Comparison of ENCODE assay signal across 8 cellular contexts in the genomic region with DNA sequence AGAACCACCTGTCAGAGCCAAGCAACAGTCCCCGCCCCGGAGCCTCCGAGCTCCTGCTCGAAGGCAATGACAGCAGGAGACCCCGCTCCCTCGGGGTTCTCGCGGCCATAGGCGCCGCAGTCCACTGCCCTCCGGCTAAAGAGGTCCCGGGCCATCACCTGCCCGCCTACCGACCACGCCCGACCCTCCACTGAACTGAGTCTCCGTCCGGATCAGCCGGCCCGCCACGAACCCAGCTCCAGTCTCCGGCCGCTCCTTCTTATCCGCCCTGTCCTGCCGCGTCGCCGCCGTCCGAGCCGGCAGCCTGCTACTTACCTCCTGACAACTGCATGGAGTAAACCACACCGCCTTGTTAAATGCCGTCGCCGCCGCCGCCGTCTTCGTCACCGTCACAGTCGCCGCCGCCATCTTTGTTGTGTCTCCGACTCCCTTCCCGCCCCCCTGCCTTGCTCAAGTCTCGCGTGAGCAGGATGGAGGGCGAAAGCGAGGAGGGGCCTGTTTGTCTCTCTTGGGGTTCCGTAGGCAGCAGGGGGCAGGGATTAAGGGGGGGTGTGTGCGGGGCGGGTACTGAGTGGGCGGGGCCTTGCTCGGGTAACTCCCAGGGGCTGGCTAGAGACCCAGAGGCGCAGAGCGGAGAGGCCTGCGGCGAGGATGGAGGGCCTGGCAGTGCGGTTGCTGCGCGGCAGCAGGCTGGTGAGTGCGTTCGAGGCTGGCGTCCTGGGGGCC. TPM values are rescaled to one million over a fixed set of nuclear protein-coding genes. Genes with fewer than 3 reads are reported as not detected.
A peak's percentile ranks its signal among the peaks of the same experiment; 100 is the strongest.
DNase-seq lines count a peak whose midpoint lies in the region; ATAC-seq and TF ChIP-seq lines count a peak whose summit lies in the region.

A gene (plus strand): TSS at position 628 of the 726 bp plus-strand sequence. CDS start 24 bp downstream, at position 652.
A gene with protein sequence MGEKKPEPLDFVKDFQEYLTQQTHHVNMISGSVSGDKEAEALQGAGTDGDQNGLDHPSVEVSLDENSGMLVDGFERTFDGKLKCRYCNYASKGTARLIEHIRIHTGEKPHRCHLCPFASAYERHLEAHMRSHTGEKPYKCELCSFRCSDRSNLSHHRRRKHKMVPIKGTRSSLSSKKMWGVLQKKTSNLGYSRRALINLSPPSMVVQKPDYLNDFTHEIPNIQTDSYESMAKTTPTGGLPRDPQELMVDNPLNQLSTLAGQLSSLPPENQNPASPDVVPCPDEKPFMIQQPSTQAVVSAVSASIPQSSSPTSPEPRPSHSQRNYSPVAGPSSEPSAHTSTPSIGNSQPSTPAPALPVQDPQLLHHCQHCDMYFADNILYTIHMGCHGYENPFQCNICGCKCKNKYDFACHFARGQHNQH (minus strand): TSS at position 417 of the 726 bp plus-strand sequence. CDS start 10,170 bp downstream, outside the sequence.

- no peak for TF ChIP-seq RAD21 in neural cell (conservative IDR thresholded peaks at IDR 0.05)

- TF ChIP-seq EP300 in neural cell (conservative IDR thresholded peaks at IDR 0.05; ENCODE audit: poor library complexity, severe bottlenecking): no peak

- H3K4me1 Mint-ChIP-seq in stimulated activated naive CD8-positive, alpha-beta T cell treated with anti-CD3 and anti-CD28 coated beads, Interleukin-15, amount 100 ng/mL, for 72 hours: peaks cover 37% of the 10 kb centered on the region

- peaks cover 46% of the 10 kb centered on the region for H3K79me2 ChIP-seq in neural cell (replicated peaks; ENCODE audit: insufficient read depth, low read length)

- no peaks in the 10 kb centered on the region for H4K20me1 ChIP-seq in neural cell (ENCODE audit: insufficient read depth)

- H3K4me1 ChIP-seq in HAP-1: peaks cover 9% of the 10 kb centered on the region

- H3K9ac ChIP-seq in neural cell (ENCODE audit: low read length): peak within 1 kb of the TSS; percentile 87

- no peaks in the 10 kb centered on the region for H3K27me3 ChIP-seq in HAP-1 (ENCODE audit: low read depth)
- H3K27me3 ChIP-seq in MG63: no peaks in the 10 kb centered on the region
- H3K27me3 ChIP-seq in neural cell (ENCODE audit: insufficient read depth, low read depth, low read length): no peaks in the 10 kb centered on the region

- no peaks in the 10 kb centered on the region for H3K9me3 Mint-ChIP-seq in stimulated activated naive CD8-positive, alpha-beta T cell treated with anti-CD3 and anti-CD28 coated beads, Interleukin-15, amount 100 ng/mL, for 72 hours

- no peak for TF ChIP-seq CTCF in neural cell (IDR thresholded peaks at IDR 0.05; ENCODE audit: poor library complexity, severe bottlenecking)

- peak within 1 kb of the TSS; percentile 77 for H3K27ac ChIP-seq in neural cell (ENCODE audit: low read length)

- peak within 1 kb of the TSS; percentile 96 for H2AFZ ChIP-seq in neural cell (ENCODE audit: low read depth, low read length)

- H3K4me3 Mint-ChIP-seq in stimulated activated naive CD8-positive, alpha-beta T cell treated with anti-CD3 and anti-CD28 coated beads, Interleukin-15, amount 100 ng/mL, for 72 hours: peak within 1 kb of the TSS; percentile 96 to 99

- H3K9me2 ChIP-seq in neural cell (ENCODE audit: insufficient read depth, low read length): no peaks in the 10 kb centered on the region

- peak within 1 kb of the TSS; percentile 87 for H3K4me2 ChIP-seq in neural cell (ENCODE audit: low read length)

- peak within 1 kb of the TSS; percentile 97 for H3K4me3 ChIP-seq in HAP-1
- peak within 1 kb of the TSS; percentile 98 for H3K4me3 ChIP-seq in MG63
- peak within 1 kb of the TSS; percentile 83 for H3K4me3 ChIP-seq in neural cell (ENCODE audit: low read length)

- H3K9me3 ChIP-seq in HAP-1 (no peaks in the 10 kb centered on the region), MG63 (no peaks in the 10 kb centered on the region), neural cell (ENCODE audit: low read length) (no peaks in the 10 kb centered on the region)

- in situ Hi-C loops in G401 (cut with HindIII; ENCODE audit: low sequenced_read_pairs): no loop called here
- in situ Hi-C loops in HAP-1 (cut with MboI; ENCODE audit: low sequenced_read_pairs): no loop called here

- no peaks in the 10 kb centered on the region for H3K27me3 Mint-ChIP-seq in stimulated activated naive CD8-positive, alpha-beta T cell treated with anti-CD3 and anti-CD28 coated beads, Interleukin-15, amount 100 ng/mL, for 72 hours

- DNase-seq in G401 (ENCODE audit: low spot score) (peak; percentile 98), HAP-1 (ENCODE audit: low spot score in 2 of 2) (peak; percentile 96 to 97), MG63 (peak; percentile 94), SHP77 (lab: John Stamatoyannopoulos, UW) (peak; percentile 94 to 95), fibroblast of the conjunctiva (ENCODE audit: low read depth) (peak; percentile 96)
- peak; percentile 94 for DNase-seq in activated effector memory CD4-positive, alpha-beta T cell treated with Interleukin-2 at 50 U/mL for 16 hours
- peak; percentile 93 to 96 for DNase-seq in stimulated activated naive CD8-positive, alpha-beta T cell treated with anti-CD3 and anti-CD28 coated beads, Interleukin-15, amount 100 ng/mL, for 72 hours

- H3F3A ChIP-seq in neural cell (ENCODE audit: insufficient read depth, low read length, poor library complexity, severe bottlenecking): no peaks in the 10 kb centered on the region

- no peaks in the 10 kb centered on the region; the same call in 1 of the 2 replicates for H3K36me3 ChIP-seq in HAP-1 (replicated peaks)
- peaks cover 10% of the 10 kb centered on the region for H3K36me3 ChIP-seq in MG63
- H3K36me3 ChIP-seq in neural cell (ENCODE audit: insufficient read depth, low read length): no peaks in the 10 kb centered on the region

- peak; percentile 94 for ATAC-seq in stimulated activated naive CD8-positive, alpha-beta T cell treated with anti-CD3 and anti-CD28 coated beads, Interleukin-15, amount 100 ng/mL, for 72 hours

- peak within 1 kb of the TSS; percentile 98 to 100 for H3K27ac Mint-ChIP-seq in stimulated activated naive CD8-positive, alpha-beta T cell treated with anti-CD3 and anti-CD28 coated beads, Interleukin-15, amount 100 ng/mL, for 72 hours

TF ChIP-seq in neural cell, 6 proteins besides CTCF, POLR2A, EP300 and RAD21:
- TF ChIP-seq EZH2 (IDR thresholded peaks at IDR 0.05; ENCODE audit: borderline replicate concordance, insufficient read depth, low read length, poor library complexity, severe bottlenecking): no peak
- TF ChIP-seq SMC3 (conservative IDR thresholded peaks at IDR 0.05; ENCODE audit: poor library complexity): no peak
- peak; percentile 94 for TF ChIP-seq TAF1 (IDR thresholded peaks at IDR 0.05; ENCODE audit: low read depth)
- TF ChIP-seq, protein P1, sequence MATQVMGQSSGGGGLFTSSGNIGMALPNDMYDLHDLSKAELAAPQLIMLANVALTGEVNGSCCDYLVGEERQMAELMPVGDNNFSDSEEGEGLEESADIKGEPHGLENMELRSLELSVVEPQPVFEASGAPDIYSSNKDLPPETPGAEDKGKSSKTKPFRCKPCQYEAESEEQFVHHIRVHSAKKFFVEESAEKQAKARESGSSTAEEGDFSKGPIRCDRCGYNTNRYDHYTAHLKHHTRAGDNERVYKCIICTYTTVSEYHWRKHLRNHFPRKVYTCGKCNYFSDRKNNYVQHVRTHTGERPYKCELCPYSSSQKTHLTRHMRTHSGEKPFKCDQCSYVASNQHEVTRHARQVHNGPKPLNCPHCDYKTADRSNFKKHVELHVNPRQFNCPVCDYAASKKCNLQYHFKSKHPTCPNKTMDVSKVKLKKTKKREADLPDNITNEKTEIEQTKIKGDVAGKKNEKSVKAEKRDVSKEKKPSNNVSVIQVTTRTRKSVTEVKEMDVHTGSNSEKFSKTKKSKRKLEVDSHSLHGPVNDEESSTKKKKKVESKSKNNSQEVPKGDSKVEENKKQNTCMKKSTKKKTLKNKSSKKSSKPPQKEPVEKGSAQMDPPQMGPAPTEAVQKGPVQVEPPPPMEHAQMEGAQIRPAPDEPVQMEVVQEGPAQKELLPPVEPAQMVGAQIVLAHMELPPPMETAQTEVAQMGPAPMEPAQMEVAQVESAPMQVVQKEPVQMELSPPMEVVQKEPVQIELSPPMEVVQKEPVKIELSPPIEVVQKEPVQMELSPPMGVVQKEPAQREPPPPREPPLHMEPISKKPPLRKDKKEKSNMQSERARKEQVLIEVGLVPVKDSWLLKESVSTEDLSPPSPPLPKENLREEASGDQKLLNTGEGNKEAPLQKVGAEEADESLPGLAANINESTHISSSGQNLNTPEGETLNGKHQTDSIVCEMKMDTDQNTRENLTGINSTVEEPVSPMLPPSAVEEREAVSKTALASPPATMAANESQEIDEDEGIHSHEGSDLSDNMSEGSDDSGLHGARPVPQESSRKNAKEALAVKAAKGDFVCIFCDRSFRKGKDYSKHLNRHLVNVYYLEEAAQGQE (IDR thresholded peaks at IDR 0.05; ENCODE audit: borderline replicate concordance): peak; percentile 69
- peak; percentile 58 for TF ChIP-seq MXI1 (conservative IDR thresholded peaks at IDR 0.05; ENCODE audit: poor library complexity, severe bottlenecking)
- peak; percentile 97 for TF ChIP-seq POLR2AphosphoS5 (IDR thresholded peaks at IDR 0.05)

RNA-seq across cellular contexts. Expression of the first gene that starts in this region (rescaled TPM):
- total RNA-seq in G401 (2014; rRNA removed; shearing (Covaris generic)): 6.5 and 10.9 TPM in 2 replicates
- 3.0 and 5.7 TPM in 2 replicates for total RNA-seq in MG63 (2014; rRNA removed; shearing (Covaris generic); ENCODE audit: low replicate concordance)
- 20.3 and 21.7 TPM in 2 replicates for polyA plus RNA-seq in neural cell
- polyA minus RNA-seq in neural cell: 25.6 and 31.5 TPM in 2 replicates

RNA-seq across cellular contexts. Expression of the second gene that starts in this region (rescaled TPM):
- 0.49 and 1.0 TPM in 2 replicates for total RNA-seq in G401 (2014; rRNA removed; shearing (Covaris generic))
- total RNA-seq in MG63 (2014; rRNA removed; shearing (Covaris generic); ENCODE audit: low replicate concordance): 0.53 and 3.7 TPM in 2 replicates
- polyA plus RNA-seq in neural cell: 11.0 and 12.9 TPM in 2 replicates
- polyA minus RNA-seq in neural cell: 11.2 and 12.6 TPM in 2 replicates

Comparison
In these comparisons a context has a peak if more than half of its experiments do, and no peak if none do; other contexts are left out.
1. Peak in every context shown above with its lines: DNase-seq, ATAC-seq, H3K4me3 ChIP-seq and H3K27ac ChIP-seq.